1 cellular context compared by ENCODE assay signal in the genomic region with DNA sequence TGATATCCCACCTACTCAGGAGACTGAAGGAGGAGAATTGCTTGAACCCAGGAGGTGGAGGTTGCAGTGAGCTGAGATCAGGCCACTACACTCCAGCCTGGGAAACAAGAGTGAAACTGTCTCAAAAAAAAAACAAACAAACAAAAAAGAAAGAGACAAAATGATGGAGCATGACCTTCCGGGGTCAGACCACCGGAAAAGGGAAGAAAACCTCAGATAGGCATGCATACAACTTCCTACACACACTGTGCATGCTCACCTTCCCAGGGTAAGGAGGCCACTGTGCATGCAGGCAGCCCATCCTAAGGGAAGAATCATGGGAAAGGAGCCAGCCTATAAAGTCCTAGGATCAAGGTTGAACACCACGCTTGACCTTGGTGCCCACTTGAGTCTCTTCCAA.
TF ChIP-seq lines count a peak whose summit lies in the region.

No MANE protein-coding gene starts in this region.

TF ChIP-seq in WTC11, 78 proteins besides CTCF, POLR2A, EP300 and RAD21:
- TF ChIP-seq, protein P1, sequence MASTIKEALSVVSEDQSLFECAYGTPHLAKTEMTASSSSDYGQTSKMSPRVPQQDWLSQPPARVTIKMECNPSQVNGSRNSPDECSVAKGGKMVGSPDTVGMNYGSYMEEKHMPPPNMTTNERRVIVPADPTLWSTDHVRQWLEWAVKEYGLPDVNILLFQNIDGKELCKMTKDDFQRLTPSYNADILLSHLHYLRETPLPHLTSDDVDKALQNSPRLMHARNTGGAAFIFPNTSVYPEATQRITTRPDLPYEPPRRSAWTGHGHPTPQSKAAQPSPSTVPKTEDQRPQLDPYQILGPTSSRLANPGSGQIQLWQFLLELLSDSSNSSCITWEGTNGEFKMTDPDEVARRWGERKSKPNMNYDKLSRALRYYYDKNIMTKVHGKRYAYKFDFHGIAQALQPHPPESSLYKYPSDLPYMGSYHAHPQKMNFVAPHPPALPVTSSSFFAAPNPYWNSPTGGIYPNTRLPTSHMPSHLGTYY (CRISPR knock-in tag; IDR thresholded peaks at IDR 0.05): no peak
- TF ChIP-seq, protein P2, sequence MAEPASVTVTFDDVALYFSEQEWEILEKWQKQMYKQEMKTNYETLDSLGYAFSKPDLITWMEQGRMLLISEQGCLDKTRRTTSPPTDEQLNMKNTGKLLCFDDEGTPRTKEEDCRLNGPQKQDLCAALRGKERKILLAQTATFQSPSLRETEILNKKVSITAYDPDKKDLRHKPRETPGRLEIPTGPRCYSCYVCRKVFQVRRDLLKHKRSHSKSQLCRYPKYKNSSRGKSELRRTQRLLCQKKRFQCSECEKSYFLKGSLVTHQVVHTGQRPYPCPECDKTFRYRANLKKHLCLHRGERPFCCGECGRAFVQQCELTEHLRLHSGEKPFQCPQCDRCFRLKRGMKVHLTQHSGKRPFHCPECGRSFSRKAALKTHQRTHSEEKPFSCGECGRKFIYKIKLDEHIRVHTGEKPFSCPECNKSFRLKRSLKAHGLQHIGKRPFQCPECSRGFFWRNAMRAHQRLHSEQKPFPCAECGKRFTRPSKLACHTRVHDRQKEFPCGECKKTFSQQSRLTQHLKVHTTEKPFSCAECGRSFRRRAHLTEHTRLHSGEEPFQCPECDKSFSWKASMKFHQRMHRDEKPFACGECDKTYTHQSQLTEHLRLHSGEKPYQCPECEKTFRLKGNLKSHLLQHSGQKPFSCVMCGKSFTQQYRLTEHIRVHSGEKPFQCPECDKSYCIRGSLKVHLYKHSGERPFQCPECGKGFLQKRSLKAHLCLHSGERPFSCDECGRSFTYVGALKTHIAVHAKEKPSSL (CRISPR knock-in tag; conservative IDR thresholded peaks at IDR 0.05): no peak
- TF ChIP-seq, protein P3, sequence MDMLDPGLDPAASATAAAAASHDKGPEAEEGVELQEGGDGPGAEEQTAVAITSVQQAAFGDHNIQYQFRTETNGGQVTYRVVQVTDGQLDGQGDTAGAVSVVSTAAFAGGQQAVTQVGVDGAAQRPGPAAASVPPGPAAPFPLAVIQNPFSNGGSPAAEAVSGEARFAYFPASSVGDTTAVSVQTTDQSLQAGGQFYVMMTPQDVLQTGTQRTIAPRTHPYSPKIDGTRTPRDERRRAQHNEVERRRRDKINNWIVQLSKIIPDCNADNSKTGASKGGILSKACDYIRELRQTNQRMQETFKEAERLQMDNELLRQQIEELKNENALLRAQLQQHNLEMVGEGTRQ (CRISPR knock-in tag; IDR thresholded peaks at IDR 0.05): no peak
- TF ChIP-seq, protein P4, sequence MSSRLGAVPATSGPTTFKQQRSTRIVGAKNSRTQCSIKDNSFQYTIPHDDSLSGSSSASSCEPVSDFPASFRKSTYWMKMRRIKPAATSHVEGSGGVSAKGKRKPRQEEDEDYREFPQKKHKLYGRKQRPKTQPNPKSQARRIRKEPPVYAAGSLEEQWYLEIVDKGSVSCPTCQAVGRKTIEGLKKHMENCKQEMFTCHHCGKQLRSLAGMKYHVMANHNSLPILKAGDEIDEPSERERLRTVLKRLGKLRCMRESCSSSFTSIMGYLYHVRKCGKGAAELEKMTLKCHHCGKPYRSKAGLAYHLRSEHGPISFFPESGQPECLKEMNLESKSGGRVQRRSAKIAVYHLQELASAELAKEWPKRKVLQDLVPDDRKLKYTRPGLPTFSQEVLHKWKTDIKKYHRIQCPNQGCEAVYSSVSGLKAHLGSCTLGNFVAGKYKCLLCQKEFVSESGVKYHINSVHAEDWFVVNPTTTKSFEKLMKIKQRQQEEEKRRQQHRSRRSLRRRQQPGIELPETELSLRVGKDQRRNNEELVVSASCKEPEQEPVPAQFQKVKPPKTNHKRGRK (CRISPR knock-in tag; IDR thresholded peaks at IDR 0.05; ENCODE audit: borderline replicate concordance): no peak
- no peak for TF ChIP-seq NR3C1 (CRISPR knock-in tag; conservative IDR thresholded peaks at IDR 0.05; ENCODE audit: low read depth)
- TF ChIP-seq GRHL2 (CRISPR knock-in tag; IDR thresholded peaks at IDR 0.05; ENCODE audit: insufficient replicate concordance, severe bottlenecking): no peak
- TF ChIP-seq, protein P5, sequence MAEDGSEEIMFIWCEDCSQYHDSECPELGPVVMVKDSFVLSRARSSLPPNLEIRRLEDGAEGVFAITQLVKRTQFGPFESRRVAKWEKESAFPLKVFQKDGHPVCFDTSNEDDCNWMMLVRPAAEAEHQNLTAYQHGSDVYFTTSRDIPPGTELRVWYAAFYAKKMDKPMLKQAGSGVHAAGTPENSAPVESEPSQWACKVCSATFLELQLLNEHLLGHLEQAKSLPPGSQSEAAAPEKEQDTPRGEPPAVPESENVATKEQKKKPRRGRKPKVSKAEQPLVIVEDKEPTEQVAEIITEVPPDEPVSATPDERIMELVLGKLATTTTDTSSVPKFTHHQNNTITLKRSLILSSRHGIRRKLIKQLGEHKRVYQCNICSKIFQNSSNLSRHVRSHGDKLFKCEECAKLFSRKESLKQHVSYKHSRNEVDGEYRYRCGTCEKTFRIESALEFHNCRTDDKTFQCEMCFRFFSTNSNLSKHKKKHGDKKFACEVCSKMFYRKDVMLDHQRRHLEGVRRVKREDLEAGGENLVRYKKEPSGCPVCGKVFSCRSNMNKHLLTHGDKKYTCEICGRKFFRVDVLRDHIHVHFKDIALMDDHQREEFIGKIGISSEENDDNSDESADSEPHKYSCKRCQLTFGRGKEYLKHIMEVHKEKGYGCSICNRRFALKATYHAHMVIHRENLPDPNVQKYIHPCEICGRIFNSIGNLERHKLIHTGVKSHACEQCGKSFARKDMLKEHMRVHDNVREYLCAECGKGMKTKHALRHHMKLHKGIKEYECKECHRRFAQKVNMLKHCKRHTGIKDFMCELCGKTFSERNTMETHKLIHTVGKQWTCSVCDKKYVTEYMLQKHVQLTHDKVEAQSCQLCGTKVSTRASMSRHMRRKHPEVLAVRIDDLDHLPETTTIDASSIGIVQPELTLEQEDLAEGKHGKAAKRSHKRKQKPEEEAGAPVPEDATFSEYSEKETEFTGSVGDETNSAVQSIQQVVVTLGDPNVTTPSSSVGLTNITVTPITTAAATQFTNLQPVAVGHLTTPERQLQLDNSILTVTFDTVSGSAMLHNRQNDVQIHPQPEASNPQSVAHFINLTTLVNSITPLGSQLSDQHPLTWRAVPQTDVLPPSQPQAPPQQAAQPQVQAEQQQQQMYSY (CRISPR knock-in tag; IDR thresholded peaks at IDR 0.05): no peak
- no peak for TF ChIP-seq ZBTB21 (CRISPR knock-in tag; IDR thresholded peaks at IDR 0.05; ENCODE audit: borderline replicate concordance)
- TF ChIP-seq SMAD3 (CRISPR knock-in tag; IDR thresholded peaks at IDR 0.05; ENCODE audit: borderline replicate concordance): no peak
- no peak for TF ChIP-seq FOXJ3 (CRISPR knock-in tag; IDR thresholded peaks at IDR 0.05; ENCODE audit: borderline replicate concordance)
- no peak for TF ChIP-seq TEAD1 (CRISPR knock-in tag; IDR thresholded peaks at IDR 0.05)
